In the genomic region with DNA sequence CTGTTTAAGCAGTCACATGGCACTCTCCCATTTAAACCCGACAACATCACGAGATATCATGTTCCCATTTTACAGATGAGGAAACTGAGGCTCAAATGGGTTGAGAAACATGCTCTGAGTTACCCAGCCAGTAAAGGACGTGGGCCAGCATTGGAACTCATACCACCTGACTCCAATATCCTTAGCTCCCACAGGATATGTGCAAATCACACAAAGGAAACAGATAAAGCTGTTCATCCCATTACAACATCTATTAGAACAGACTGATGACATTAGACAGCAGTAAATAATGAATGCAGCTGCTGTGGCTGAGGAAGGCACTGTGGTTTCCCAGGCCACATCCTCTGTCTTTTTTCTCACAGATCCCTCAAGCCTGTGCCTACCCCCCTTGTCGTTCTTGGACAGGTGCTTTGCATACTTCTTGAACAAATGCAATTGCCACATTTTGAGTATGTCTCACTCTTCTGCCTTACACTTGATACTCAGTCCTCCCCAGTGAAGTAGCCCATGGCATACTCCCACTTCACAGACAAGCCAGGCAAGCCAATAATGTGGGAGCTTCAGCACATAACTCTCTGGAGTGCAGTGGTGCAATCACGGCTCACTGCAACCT, we compare ENCODE assay signal across 8 cellular contexts. TPM values are rescaled to one million over a fixed set of nuclear protein-coding genes. Genes with fewer than 3 reads are reported as not detected.
DNase-seq lines count a peak whose midpoint lies in the region; ATAC-seq, FAIRE-seq and TF ChIP-seq lines count a peak whose summit lies in the region.

No MANE protein-coding gene starts in this region.

- FAIRE-seq in H1 (lab: Jason Lieb, UNC): no peak

- H3K27me3 ChIP-seq in H1 (replicated peaks in 1 of 4; ENCODE audit: control insufficient read depth in 3 of 4, extremely low read depth in 1 of 4, insufficient read depth in 3 of 4, low read length in 3 of 4): no peaks in the 10 kb centered on the region
- peaks cover 0 to 3% (median 0%) of the 10 kb centered on the region in 3 donors for H3K27me3 ChIP-seq in stomach
- H3K27me3 ChIP-seq in colonic mucosa: no peaks in the 10 kb centered on the region

- H3K18ac ChIP-seq in H1 (ENCODE audit: extremely low read depth, low read length): no peak overlapping the region

- H3K36me3 ChIP-seq in H1 (ENCODE audit: control insufficient read depth in 2 of 4, insufficient read depth in 4 of 4, low read length in 3 of 4) (no peaks in the 10 kb centered on the region), stomach (no peaks in the 10 kb centered on the region), colonic mucosa (no peaks in the 10 kb centered on the region)

- ATAC-seq in HG03521 (IDR thresholded peaks at IDR 0.05; ENCODE audit: unreplicated experiment): peak; percentile 99

- no peak overlapping the region for H3K56ac ChIP-seq in H1 (replicated peaks; ENCODE audit: insufficient read length, low read depth, low read length)

- H2AFZ ChIP-seq in H1 (ENCODE audit: low read length): no peak overlapping the region

- WGBS in H1 (ENCODE audit: extremely low coverage in 1 of 2, insufficient coverage in 1 of 2, insufficient read length in 1 of 2, insufficient replicate concordance in 2 of 2, low coverage in 1 of 2, low lambda C conversion rate in 2 of 2, missing lambda C conversion rate in 1 of 2), 2 experiments: 80% methylated on average over 5 of the region's 5 CpGs; no CpG with 5 or more reads in 1 of the 2 experiments
- WGBS in stomach, 5 donors: 70 to 74% (median 71%) methylated on average over 5 of the region's 5 CpGs

- H3K9me3 ChIP-seq in H1 (ENCODE audit: insufficient read depth in 2 of 2, low read depth in 1 of 2, low read length in 1 of 2) (no peaks in the 10 kb centered on the region), stomach (no peaks in the 10 kb centered on the region), colonic mucosa (no peaks in the 10 kb centered on the region)

- H2BK5ac ChIP-seq in H1 (ENCODE audit: low read depth, low read length): no peak overlapping the region

- H4K5ac ChIP-seq in H1 (ENCODE audit: insufficient read length, low read depth, low read length): no peak overlapping the region

- H3K23me2 ChIP-seq in H1 (ENCODE audit: low read depth, low read length): no peaks in the 10 kb centered on the region

- H4K20me1 ChIP-seq in H1 (replicated peaks in 1 of 2; ENCODE audit: control insufficient read depth in 1 of 2, insufficient read depth in 2 of 2, low read length in 2 of 2): no peaks in the 10 kb centered on the region

- POLR2A ChIA-PET in H1 (lab: Charles Lee; ENCODE audit: partially characterized antibody): no interaction called here

- H3K4me2 ChIP-seq in H1 (ENCODE audit: insufficient read depth in 1 of 2, low read depth in 2 of 2, low read length in 2 of 2): no peak overlapping the region

- no peak overlapping the region for H2BK20ac ChIP-seq in H1 (ENCODE audit: low read length)

- no peak overlapping the region for H4K8ac ChIP-seq in H1 (ENCODE audit: extremely low read depth, insufficient read depth, low read length)

- H3K9ac ChIP-seq in H1 (replicated peaks in 1 of 4; ENCODE audit: extremely low read depth in 1 of 4, low read depth in 3 of 4, low read length in 3 of 4) (no peak overlapping the region), colonic mucosa (ENCODE audit: low read depth in 2 of 2, low read length in 2 of 2) (no peak overlapping the region)

- CTCF ChIA-PET in H1 (lab: Charles Lee; ENCODE audit: partially characterized antibody): interaction anchor here (1.2 kb wide), 1 partner anchor 57 kb away, joined by 4 read pairs; no protein-coding TSS in a partner anchor

- TF ChIP-seq CTCF in GM20000 (IDR thresholded peaks at IDR 0.05; ENCODE audit: extremely low read depth, missing control alignments): no peak
- no peak for TF ChIP-seq CTCF in H1 (IDR thresholded peaks at IDR 0.05; ENCODE audit: control extremely low read depth in 1 of 3, insufficient read depth in 1 of 3, low read depth in 1 of 3, low read length in 3 of 3)
- TF ChIP-seq CTCF in stomach (IDR thresholded peaks at IDR 0.05): no peak
- TF ChIP-seq CTCF in colonic mucosa (IDR thresholded peaks at IDR 0.05): no peak

- H3K23ac ChIP-seq in H1 (ENCODE audit: insufficient read length): no peak overlapping the region

- H3K4me3 ChIP-seq in H1 (ENCODE audit: extremely low read depth in 1 of 4, insufficient read depth in 2 of 4, low read depth in 3 of 4, low read length in 4 of 4) (no peak overlapping the region), stomach (no peak overlapping the region), colonic mucosa (no peak overlapping the region)

- intact Hi-C loops in stomach (cut with DNase I; ENCODE audit: low total_unique reads): no loop called here
- intact Hi-C loops in colonic mucosa (cut with DNase I): no loop called here

- H3K27ac ChIP-seq in H1 (ENCODE audit: low read depth, low read length): no peak overlapping the region
- H3K27ac ChIP-seq in stomach: no peak overlapping the region
- H3K27ac ChIP-seq in colonic mucosa: no peak overlapping the region

- no peak overlapping the region for H2BK120ac ChIP-seq in H1 (replicated peaks; ENCODE audit: low read depth, low read length)

- H2AK5ac ChIP-seq in H1 (ENCODE audit: low read depth, low read length): no peak overlapping the region

- TF ChIP-seq POLR2A in H1 (IDR thresholded peaks at IDR 0.05; ENCODE audit: control extremely low read depth in 1 of 2, low read depth in 2 of 2, low read length in 2 of 2) (no peak), stomach (IDR thresholded peaks at IDR 0.05) (no peak), erythroblast (IDR thresholded peaks at IDR 0.05; ENCODE audit: low read length) (no peak)

- no peak overlapping the region for H2BK15ac ChIP-seq in H1 (ENCODE audit: low read length)

- H3K14ac ChIP-seq in H1 (ENCODE audit: insufficient read length): no peak overlapping the region

- H3K79me2 ChIP-seq in H1 (ENCODE audit: control insufficient read depth in 1 of 2, insufficient read depth in 2 of 2, low read length in 2 of 2): no peaks in the 10 kb centered on the region

- H4K91ac ChIP-seq in H1 (replicated peaks; ENCODE audit: insufficient read length, low read length): no peak overlapping the region

- no peaks in the 10 kb centered on the region for H3K4me1 ChIP-seq in H1 (replicated peaks in 1 of 4; ENCODE audit: control insufficient read depth in 3 of 4, insufficient read depth in 4 of 4, low read length in 3 of 4)
- peaks cover 0 to 10% (median 4%) of the 10 kb centered on the region in 4 donors for H3K4me1 ChIP-seq in stomach
- no peaks in the 10 kb centered on the region for H3K4me1 ChIP-seq in colonic mucosa

- TF ChIP-seq EP300 in H1 (IDR thresholded peaks at IDR 0.05; ENCODE audit: borderline replicate concordance in 1 of 2, low read depth in 2 of 2, low read length in 2 of 2) (no peak), stomach (IDR thresholded peaks at IDR 0.05) (no peak)

- H3K79me1 ChIP-seq in H1 (ENCODE audit: low read depth, low read length): no peaks in the 10 kb centered on the region

- no peak overlapping the region for H3K4ac ChIP-seq in H1 (replicated peaks; ENCODE audit: insufficient read length, low read depth, low read length)

- DNase-seq in GF-D8 (lab: John Stamatoyannopoulos, UW) (peak; percentile 46), GM20000 (ENCODE audit: low spot score) (peak; percentile 68), H1 (ENCODE audit: low read depth in 1 of 2, low spot score in 2 of 2) (no peak), NCI-H2227 treated with DMSO at 0.1 percent for 48 hours (lab: John Stamatoyannopoulos, UW) (no peak), stomach (no peak), colonic mucosa (no peak), erythroblast (lab: John Stamatoyannopoulos, UW) (no peak)

- no peak for TF ChIP-seq RAD21 in H1 (IDR thresholded peaks at IDR 0.05 in 1 of 2, conservative IDR thresholded peaks at IDR 0.05 in 1 of 2; ENCODE audit: low read depth in 2 of 2, low read length in 2 of 2)

- no peak overlapping the region for H2BK12ac ChIP-seq in H1 (ENCODE audit: low read depth, low read length)

TF ChIP-seq in H1, 55 proteins besides CTCF, POLR2A, EP300 and RAD21:
- TF ChIP-seq KDM1A (IDR thresholded peaks at IDR 0.05; ENCODE audit: borderline replicate concordance, low read length): 0 out of 2 replicates have a peak, but pooled peaks have one; percentile 46
- no peak for TF ChIP-seq JUND (IDR thresholded peaks at IDR 0.05; ENCODE audit: low read length)

RNA-seq across cellular contexts. Expression of a gene that starts 17.7 kb away (rescaled TPM):
- total RNA-seq in H1 (2021; fragmentation: NEBNext Ultra II Directional; extraction: Animal tissue kit (Norgen Biotek cat#: 25700)): 5.4 and 7.2 TPM in 2 replicates
- polyA plus RNA-seq in H1 (2011; rRNA removed) (2.0 and 2.7 TPM in 2 replicates), stomach (10 to 100 TPM in 1 of 3 donors, 1 to 10 TPM in 2; 5.2 to 17.7 (median 8.2) TPM)
- 3.2 TPM for polyA plus RNA-seq in H1 (2011; cell fraction: cytosol; rRNA removed)
- 4.5 TPM for polyA plus RNA-seq in H1 (2011; cell fraction: nucleus; rRNA removed)
- polyA plus RNA-seq in H1 (2012, experiment 1 of 2): 3.9 to 4.5 TPM (median 4.0 TPM) in 4 replicates
- polyA plus RNA-seq in H1 (2012, experiment 2 of 2): 0.71 TPM
- 4.5 TPM for polyA plus RNA-seq in H1 (2013, experiment 1 of 2)
- polyA plus RNA-seq in H1 (2013, experiment 2 of 2): 4.0 TPM
- 7.5 and 9.2 TPM in 2 replicates for polyA minus RNA-seq in H1 (2011; rRNA and poly(A)+ RNA removed)
- 4.3 TPM for polyA minus RNA-seq in H1 (2011; cell fraction: cytosol; rRNA and poly(A)+ RNA removed)
- polyA minus RNA-seq in H1 (2011; cell fraction: nucleus; rRNA and poly(A)+ RNA removed): 16.0 TPM
- total RNA-seq in stomach (10 to 100 TPM in 4 of 5 donors, 1 to 10 TPM in 1; 5.3 to 35.6 (median 28.8) TPM), colonic mucosa (10 to 100 TPM; 13.5 to 21.1 TPM)

Comparison
In these comparisons a context has a peak if more than half of its experiments do, and no peak if none do; other contexts are left out.
1. DNase-seq: peak in GF-D8 (single experiment) and GM20000 (single experiment); none in H1 (0 of 2), NCI-H2227 treated with DMSO at 0.1 percent for 48 hours (single experiment), stomach (single experiment), colonic mucosa (single experiment) and erythroblast (0 of 2).